In the genomic region with DNA sequence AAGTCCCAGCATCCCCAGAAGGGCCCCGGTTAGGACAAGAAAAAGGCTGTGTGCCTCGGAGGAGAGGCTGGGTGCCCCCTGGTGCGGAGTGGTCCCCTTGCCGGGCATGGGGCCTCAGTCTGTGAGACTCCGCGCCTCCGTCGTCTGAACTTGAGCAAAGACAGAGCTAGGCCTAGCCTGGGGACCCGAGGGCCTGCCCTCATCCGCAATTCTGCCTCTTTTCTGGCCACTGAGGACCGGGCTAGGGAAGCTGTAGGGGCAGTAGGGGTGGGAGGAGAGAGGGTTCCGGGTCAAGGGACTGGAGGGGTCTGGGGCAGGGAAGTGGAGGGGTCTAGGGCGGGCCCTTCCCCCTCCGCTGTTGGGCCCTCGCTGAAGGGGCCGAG, we compare ENCODE assay signal across 1 cellular context.
TF ChIP-seq lines count a peak whose summit lies in the region.

No MANE protein-coding gene starts in this region.

TF ChIP-seq in GM23338, 12 proteins besides CTCF, POLR2A, EP300 and RAD21:
- TF ChIP-seq EZH2phosphoT487 (IDR thresholded peaks at IDR 0.05; ENCODE audit: unreplicated experiment) (no peak), ZNF331 (CRISPR knock-in tag; IDR thresholded peaks at IDR 0.05; ENCODE audit: low read depth) (no peak), NANOG (IDR thresholded peaks at IDR 0.05; ENCODE audit: borderline replicate concordance) (no peak), STAT1 (IDR thresholded peaks at IDR 0.05; ENCODE audit: unreplicated experiment) (no peak), EZH2 (IDR thresholded peaks at IDR 0.05; ENCODE audit: low read depth, unreplicated experiment) (no peak), CREB1 (CRISPR knock-in tag; IDR thresholded peaks at IDR 0.05; ENCODE audit: low read depth) (no peak)
- TF ChIP-seq, protein P1, sequence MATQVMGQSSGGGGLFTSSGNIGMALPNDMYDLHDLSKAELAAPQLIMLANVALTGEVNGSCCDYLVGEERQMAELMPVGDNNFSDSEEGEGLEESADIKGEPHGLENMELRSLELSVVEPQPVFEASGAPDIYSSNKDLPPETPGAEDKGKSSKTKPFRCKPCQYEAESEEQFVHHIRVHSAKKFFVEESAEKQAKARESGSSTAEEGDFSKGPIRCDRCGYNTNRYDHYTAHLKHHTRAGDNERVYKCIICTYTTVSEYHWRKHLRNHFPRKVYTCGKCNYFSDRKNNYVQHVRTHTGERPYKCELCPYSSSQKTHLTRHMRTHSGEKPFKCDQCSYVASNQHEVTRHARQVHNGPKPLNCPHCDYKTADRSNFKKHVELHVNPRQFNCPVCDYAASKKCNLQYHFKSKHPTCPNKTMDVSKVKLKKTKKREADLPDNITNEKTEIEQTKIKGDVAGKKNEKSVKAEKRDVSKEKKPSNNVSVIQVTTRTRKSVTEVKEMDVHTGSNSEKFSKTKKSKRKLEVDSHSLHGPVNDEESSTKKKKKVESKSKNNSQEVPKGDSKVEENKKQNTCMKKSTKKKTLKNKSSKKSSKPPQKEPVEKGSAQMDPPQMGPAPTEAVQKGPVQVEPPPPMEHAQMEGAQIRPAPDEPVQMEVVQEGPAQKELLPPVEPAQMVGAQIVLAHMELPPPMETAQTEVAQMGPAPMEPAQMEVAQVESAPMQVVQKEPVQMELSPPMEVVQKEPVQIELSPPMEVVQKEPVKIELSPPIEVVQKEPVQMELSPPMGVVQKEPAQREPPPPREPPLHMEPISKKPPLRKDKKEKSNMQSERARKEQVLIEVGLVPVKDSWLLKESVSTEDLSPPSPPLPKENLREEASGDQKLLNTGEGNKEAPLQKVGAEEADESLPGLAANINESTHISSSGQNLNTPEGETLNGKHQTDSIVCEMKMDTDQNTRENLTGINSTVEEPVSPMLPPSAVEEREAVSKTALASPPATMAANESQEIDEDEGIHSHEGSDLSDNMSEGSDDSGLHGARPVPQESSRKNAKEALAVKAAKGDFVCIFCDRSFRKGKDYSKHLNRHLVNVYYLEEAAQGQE (IDR thresholded peaks at IDR 0.05; ENCODE audit: unreplicated experiment), result no peak
